9 cellular contexts compared by ENCODE assay signal in genomic region chr17:80441133-80441578, GRCh38. TPM values are rescaled to one million over a fixed set of nuclear protein-coding genes. Genes with fewer than 3 reads are reported as not detected.
DNase-seq lines count a peak whose midpoint lies in the region; ATAC-seq, FAIRE-seq and TF ChIP-seq lines count a peak whose summit lies in the region.
"Had no signal": no experiment of that assay in that cellular context is flagged by ENCODE, and none has a peak within 500 bp of the region (broad histone marks: within the 10 kb centered on the region; RNA-seq: fewer than 3 reads in every experiment).

No MANE protein-coding gene starts in this region.

- H3K4me1 ChIP-seq in right cardiac atrium (ENCODE audit: control insufficient read depth, insufficient read depth, low read length): no peaks in the 10 kb centered on the region

- H3K9me3 ChIP-seq in right cardiac atrium (ENCODE audit: control insufficient read depth, low read length): no peaks in the 10 kb centered on the region

- intact Hi-C loops in right cardiac atrium (cut with DNase I): no loop called here

- H3K4me3 ChIP-seq in NB4 (ENCODE audit: low read depth, low read length) (no peak overlapping the region), right cardiac atrium (ENCODE audit: low read length) (no peak overlapping the region)

- TF ChIP-seq CTCF in GM10266 (IDR thresholded peaks at IDR 0.05; ENCODE audit: control insufficient read depth, insufficient read depth, low read depth, missing control alignments): no peak
- TF ChIP-seq CTCF in NB4 (IDR thresholded peaks at IDR 0.05; ENCODE audit: low read depth, low read length): no peak

- no peak overlapping the region for H3K27ac ChIP-seq in right cardiac atrium (ENCODE audit: low read length)

- no peaks in the 10 kb centered on the region for H3K27me3 ChIP-seq in right cardiac atrium (ENCODE audit: control insufficient read depth, insufficient read depth)

- peak; percentile 68 for FAIRE-seq in urothelium cell line (lab: Jason Lieb, UNC)
- FAIRE-seq: endometrium had no signal

- WGBS in right cardiac atrium: 27% methylated on average over 14 of the region's 14 CpGs

- ATAC-seq in right cardiac atrium: peak; percentile 46 to 51

- TF ChIP-seq POLR2A in NB4 (IDR thresholded peaks at IDR 0.05; ENCODE audit: extremely low read depth, insufficient read length): no peak

- DNase-seq in GM10266 (ENCODE audit: extremely low spot score) (peak; percentile 80), NB4 (ENCODE audit: low read depth) (peak; percentile 61), activated T-cell treated with anti-CD3 and anti-CD28 coated beads for 4 hours (peak; percentile 11), right cardiac atrium (peak; percentile 49 to 83 (median 78)), urothelium cell line (ENCODE audit: low spot score) (peak; percentile 90), NK-92 (lab: John Stamatoyannopoulos, UW; ENCODE audit: unreplicated experiment) (no peak), medulla oblongata (ENCODE audit: extremely low spot score) (no peak), NCI-H2227 treated with DMSO at 0.1 percent for 48 hours (lab: John Stamatoyannopoulos, UW) (no peak)

RNA-seq across cellular contexts. Expression of gene ENDOV, which starts 26.2 kb away (rescaled TPM):
- 10 to 100 TPM in 2 of 4 donors, 1 to 10 TPM in 2; 8.7 to 12.1 (median 10.7) TPM for total RNA-seq in right cardiac atrium
- polyA plus RNA-seq in right cardiac atrium: 7.8 TPM

RNA-seq across cellular contexts. Expression of gene NPTX1, which starts 35.3 kb away (rescaled TPM):
- not detected for total RNA-seq in right cardiac atrium
- polyA plus RNA-seq in right cardiac atrium: 0.02 TPM

Comparison
In these comparisons a context has a peak if more than half of its experiments do, and no peak if none do; other contexts are left out.
1. DNase-seq: peak in GM10266 (single experiment), NB4 (single experiment), activated T-cell treated with anti-CD3 and anti-CD28 coated beads for 4 hours (single experiment), right cardiac atrium (3 of 3) and urothelium cell line (single experiment); none in NK-92 (single experiment), medulla oblongata (single experiment) and NCI-H2227 treated with DMSO at 0.1 percent for 48 hours (single experiment).